Comparison of ENCODE assay signal across 36 cellular contexts in the genomic region with DNA sequence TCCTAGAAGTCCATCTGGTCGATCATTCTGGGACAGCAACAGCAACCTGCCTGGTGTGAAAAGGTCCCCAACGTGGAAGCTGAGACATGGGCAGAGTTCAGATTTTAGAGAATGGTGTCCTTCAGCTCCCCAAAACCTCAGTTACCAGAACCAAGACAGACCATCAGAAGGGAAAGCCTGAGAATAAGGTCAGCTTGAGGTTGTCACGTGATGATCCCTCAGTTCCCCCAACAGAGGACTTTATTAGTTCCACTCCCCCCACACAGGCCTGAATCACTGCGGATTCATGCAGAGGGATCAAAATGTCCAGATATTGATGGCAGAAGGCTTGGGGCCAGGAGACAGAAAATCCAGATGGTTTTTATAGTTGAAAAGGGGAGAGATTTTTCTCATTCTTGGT.
"Had no signal": no experiment of that assay in that cellular context is flagged by ENCODE, and none has a peak within 500 bp of the region (broad histone marks: within the 10 kb centered on the region; RNA-seq: fewer than 3 reads in every experiment).

No MANE protein-coding gene starts in this region.

- H3K4me3 ChIP-seq: adrenal gland, body of pancreas, breast epithelium had no signal

- ATAC-seq: activated CD8-positive, alpha-beta T cell treated with anti-CD3 and anti-CD28 coated beads for 36 hours; activated naive CD4-positive, alpha-beta T cell treated with anti-CD3 and anti-CD28 coated beads, Interleukin-2, amount 50 U/mL, for 72 hours; activated T-cell treated with anti-CD3 and anti-CD28 coated beads, Interleukin-2, amount 50 U/mL, for 4 hours; activated T-cell treated with anti-CD3 and anti-CD28 coated beads, Interleukin-2, amount 50 U/mL, for 72 hours; activated T-helper 17 cell treated with anti-CD3 and anti-CD28 coated beads, Interleukin-2, amount 50 U/mL, for 72 hours; body of pancreas had no signal

- DNase-seq: activated B cell treated with CpG ODN at 0.5 μM for 24 hours; activated CD4-positive, alpha-beta memory T cell treated with anti-CD3 and anti-CD28 coated beads for 36 hours; activated CD4-positive, alpha-beta T cell treated with anti-CD3 and anti-CD28 coated beads for 4 hours; activated CD4-positive, alpha-beta T cell treated with anti-CD3 and anti-CD28 coated beads, Interleukin-2, amount 10 ng/mL, durations not matched to agents 24 days and 14 days; activated CD4-positive, alpha-beta T cell treated with anti-CD3 and anti-CD28 coated beads, Interleukin-2, amount 50 U/mL, for 1 hour; activated CD4-positive, alpha-beta T cell treated with anti-CD3 and anti-CD28 coated beads, Interleukin-2, amount 50 U/mL, for 4 hours; activated CD4-positive, CD25-positive, alpha-beta regulatory T cell treated with anti-CD3 and anti-CD28 coated beads, Interleukin-2, amount 50 U/mL, for 72 hours; activated CD8-positive, alpha-beta memory T cell treated with anti-CD3 and anti-CD28 coated beads, Interleukin-2, amount 50 U/mL, for 4 hours; activated CD8-positive, alpha-beta T cell treated with anti-CD3 and anti-CD28 coated beads for 36 hours; activated effector memory CD4-positive, alpha-beta T cell treated with anti-CD3 and anti-CD28 coated beads, Interleukin-2, amount 50 U/mL, for 16 hours; activated gamma-delta T cell treated with Interleukin-2 at 50 U/mL for 16 hours; activated naive CD4-positive, alpha-beta T cell; activated naive CD4-positive, alpha-beta T cell treated with anti-CD3 and anti-CD28 coated beads for 36 hours; activated naive CD4-positive, alpha-beta T cell treated with anti-CD3 and anti-CD28 coated beads, Interleukin-2, amount 50 U/mL, for 16 hours; activated naive CD8-positive, alpha-beta T cell treated with anti-CD3 and anti-CD28 coated beads for 36 hours; activated T-cell treated with anti-CD3 and anti-CD28 coated beads for 4 hours; activated T-cell treated with anti-CD3 and anti-CD28 coated beads, Interleukin-2, amount 50 U/mL, for 1 hour; activated T-cell treated with anti-CD3 and anti-CD28 coated beads, Interleukin-2, amount 50 U/mL, for 4 hours; activated T-cell treated with anti-CD3 and anti-CD28 coated beads, Interleukin-2, amount 50 U/mL, for 72 hours; adrenal gland; amniotic stem cell; aorta; body of pancreas; brain microvascular endothelial cell; central memory CD4-positive, alpha-beta T cell; T-helper 2 cell; T-helper 9 cell had no signal

- H3K4me1 ChIP-seq: adrenal gland, body of pancreas, breast epithelium had no signal

- H3K4me3 Mint-ChIP-seq: activated B cell treated with CpG ODN at 0.5 μM for 24 hours; activated CD4-positive, alpha-beta memory T cell treated with anti-CD3 and anti-CD28 coated beads for 36 hours; activated CD4-positive, alpha-beta T cell treated with anti-CD3 and anti-CD28 coated beads, Interleukin-2, amount 10 ng/mL, durations not matched to agents 24 days and 14 days; activated CD8-positive, alpha-beta T cell treated with anti-CD3 and anti-CD28 coated beads for 36 hours; activated naive CD4-positive, alpha-beta T cell treated with anti-CD3 and anti-CD28 coated beads for 36 hours; activated naive CD8-positive, alpha-beta T cell treated with anti-CD3 and anti-CD28 coated beads for 36 hours; activated T-cell treated with anti-CD3 and anti-CD28 coated beads, Interleukin-2, amount 50 U/mL, for 4 hours; activated T-cell treated with anti-CD3 and anti-CD28 coated beads, Interleukin-2, amount 50 U/mL, for 72 hours; activated T-helper 1 cell treated with anti-CD3 and anti-CD28 coated beads, Interleukin-12 subunit alpha, Interleukin-12 subunit beta, Interleukin-2, Interleukin-4 antibody, amounts not matched to agents 30 ng/mL and 10 ng/mL and 1 ng/mL, durations not matched to agents 14 hours and 24 hours and 36 hours; activated T-helper 17 cell treated with anti-CD3 and anti-CD28 coated beads, Interleukin-2, amount 50 U/mL, for 72 hours; T-helper 1 cell treated with Interleukin-12 subunit alpha and Interleukin-12 subunit beta and Interleukin-4 antibody, amounts not matched to agents 30 μg/mL and 1 μg/mL, for 36 hours; T-helper 2 cell treated with Interferon-gamma antibody and Interleukin-4, amounts not matched to agents 5 μg/mL and 100 μg/mL, for 36 hours had no signal

- H3K27ac ChIP-seq: adrenal gland, body of pancreas, brain microvascular endothelial cell, breast epithelium, VCaP had no signal

- H3K9me3 Mint-ChIP-seq: activated B cell treated with CpG ODN at 0.5 μM for 24 hours; activated CD4-positive, alpha-beta T cell treated with anti-CD3 and anti-CD28 coated beads, Interleukin-2, amount 10 ng/mL, durations not matched to agents 24 days and 14 days; activated CD8-positive, alpha-beta T cell treated with anti-CD3 and anti-CD28 coated beads for 36 hours; activated naive CD4-positive, alpha-beta T cell treated with anti-CD3 and anti-CD28 coated beads for 36 hours; activated T-cell treated with anti-CD3 and anti-CD28 coated beads, Interleukin-2, amount 50 U/mL, for 4 hours; activated T-helper 1 cell treated with anti-CD3 and anti-CD28 coated beads, Interleukin-12 subunit alpha, Interleukin-12 subunit beta, Interleukin-2, Interleukin-4 antibody, amounts not matched to agents 30 ng/mL and 10 ng/mL and 1 ng/mL, durations not matched to agents 14 hours and 24 hours and 36 hours; activated T-helper 17 cell treated with anti-CD3 and anti-CD28 coated beads, Interleukin-2, amount 50 U/mL, for 72 hours; T-helper 1 cell treated with Interleukin-12 subunit alpha and Interleukin-12 subunit beta and Interleukin-4 antibody, amounts not matched to agents 30 μg/mL and 1 μg/mL, for 36 hours; T-helper 2 cell treated with Interferon-gamma antibody and Interleukin-4, amounts not matched to agents 5 μg/mL and 100 μg/mL, for 36 hours had no signal

- H3K4me1 Mint-ChIP-seq: activated B cell treated with CpG ODN at 0.5 μM for 24 hours; activated CD4-positive, alpha-beta T cell treated with anti-CD3 and anti-CD28 coated beads, Interleukin-2, amount 10 ng/mL, durations not matched to agents 24 days and 14 days; activated naive CD8-positive, alpha-beta T cell treated with anti-CD3 and anti-CD28 coated beads for 36 hours; activated T-helper 17 cell treated with anti-CD3 and anti-CD28 coated beads, Interleukin-2, amount 50 U/mL, for 72 hours had no signal

- H3K36me3 ChIP-seq: adrenal gland, brain microvascular endothelial cell, breast epithelium had no signal

- H3K36me3 Mint-ChIP-seq: activated CD4-positive, alpha-beta memory T cell treated with anti-CD3 and anti-CD28 coated beads for 36 hours; activated naive CD4-positive, alpha-beta T cell treated with anti-CD3 and anti-CD28 coated beads, Interleukin-2, amount 50 U/mL, for 72 hours; activated naive CD8-positive, alpha-beta T cell treated with anti-CD3 and anti-CD28 coated beads for 36 hours had no signal

- H3K9me3 ChIP-seq: adrenal gland, body of pancreas, breast epithelium had no signal

- H3K27me3 ChIP-seq: adrenal gland, brain microvascular endothelial cell had no signal

- FAIRE-seq: astrocyte, TTC549 had no signal

- H3K27ac Mint-ChIP-seq: activated B cell treated with CpG ODN at 0.5 μM for 24 hours; activated CD4-positive, alpha-beta memory T cell treated with anti-CD3 and anti-CD28 coated beads for 36 hours; activated CD4-positive, alpha-beta T cell treated with anti-CD3 and anti-CD28 coated beads, Interleukin-2, amount 10 ng/mL, durations not matched to agents 24 days and 14 days; activated CD8-positive, alpha-beta T cell treated with anti-CD3 and anti-CD28 coated beads for 36 hours; activated naive CD4-positive, alpha-beta T cell treated with anti-CD3 and anti-CD28 coated beads for 36 hours; activated naive CD4-positive, alpha-beta T cell treated with anti-CD3 and anti-CD28 coated beads, Interleukin-2, amount 50 U/mL, for 72 hours; activated naive CD8-positive, alpha-beta T cell treated with anti-CD3 and anti-CD28 coated beads for 36 hours; activated T-cell treated with anti-CD3 and anti-CD28 coated beads, Interleukin-2, amount 50 U/mL, for 72 hours; activated T-helper 1 cell treated with anti-CD3 and anti-CD28 coated beads, Interleukin-12 subunit alpha, Interleukin-12 subunit beta, Interleukin-2, Interleukin-4 antibody, amounts not matched to agents 30 ng/mL and 10 ng/mL and 1 ng/mL, durations not matched to agents 14 hours and 24 hours and 36 hours; activated T-helper 17 cell treated with anti-CD3 and anti-CD28 coated beads, Interleukin-2, amount 50 U/mL, for 72 hours; T-helper 1 cell treated with Interleukin-12 subunit alpha and Interleukin-12 subunit beta and Interleukin-4 antibody, amounts not matched to agents 30 μg/mL and 1 μg/mL, for 36 hours; T-helper 2 cell treated with Interferon-gamma antibody and Interleukin-4, amounts not matched to agents 5 μg/mL and 100 μg/mL, for 36 hours had no signal

- H3K27me3 Mint-ChIP-seq: activated B cell treated with CpG ODN at 0.5 μM for 24 hours; activated CD4-positive, alpha-beta memory T cell treated with anti-CD3 and anti-CD28 coated beads for 36 hours; activated CD4-positive, alpha-beta T cell treated with anti-CD3 and anti-CD28 coated beads, Interleukin-2, amount 10 ng/mL, durations not matched to agents 24 days and 14 days; activated CD8-positive, alpha-beta T cell treated with anti-CD3 and anti-CD28 coated beads for 36 hours; activated naive CD8-positive, alpha-beta T cell treated with anti-CD3 and anti-CD28 coated beads for 36 hours; activated T-helper 17 cell treated with anti-CD3 and anti-CD28 coated beads, Interleukin-2, amount 50 U/mL, for 72 hours had no signal
